In the genomic region with DNA sequence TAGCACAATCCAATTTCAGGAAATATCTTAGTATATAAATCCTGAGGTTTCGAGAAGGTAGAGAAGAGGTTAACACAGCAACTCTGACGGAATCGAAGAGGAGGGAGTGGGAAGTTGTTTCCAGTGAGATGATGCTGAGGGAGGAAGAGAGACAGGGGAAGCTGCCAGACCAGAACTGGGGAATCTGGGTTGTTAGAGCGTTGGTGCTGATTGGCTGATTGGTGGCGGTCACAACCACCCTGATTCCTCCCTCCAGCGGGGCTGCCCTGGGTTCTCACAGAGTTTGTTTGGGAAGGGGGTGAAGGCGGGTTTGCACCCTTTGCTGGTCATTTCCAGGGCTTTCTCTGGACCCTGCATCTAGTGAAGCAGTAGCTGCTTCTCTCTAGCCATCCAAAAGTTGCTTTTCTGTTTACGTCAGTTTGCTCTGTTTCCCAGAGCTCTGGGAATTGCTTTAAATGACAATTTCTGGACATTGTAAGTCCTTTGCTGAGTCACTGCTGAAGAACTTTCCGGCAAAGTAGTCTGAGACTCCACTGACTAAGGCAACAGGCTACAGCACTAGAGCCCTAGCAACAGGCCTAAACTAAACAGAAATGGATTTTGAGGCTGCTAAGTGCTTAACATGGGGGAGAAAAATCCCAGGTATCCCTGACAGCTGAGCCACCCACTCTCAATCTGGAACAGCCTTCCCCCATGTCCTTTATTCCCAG, we compare ENCODE assay signal across 9 cellular contexts.
DNase-seq lines count a peak whose midpoint lies in the region; ATAC-seq and TF ChIP-seq lines count a peak whose summit lies in the region.
"Had no signal": no experiment of that assay in that cellular context is flagged by ENCODE, and none has a peak within 500 bp of the region (broad histone marks: within the 10 kb centered on the region; RNA-seq: fewer than 3 reads in every experiment).

No MANE protein-coding gene starts in this region.

- peak overlapping the region; percentile 99 for H3K27ac Mint-ChIP-seq in HFFc6
- no peak overlapping the region for H3K27ac Mint-ChIP-seq in CD8-positive, alpha-beta T cell
- H3K27ac Mint-ChIP-seq: T-helper 1 cell treated with Interleukin-12 subunit alpha and Interleukin-12 subunit beta and Interleukin-4 antibody, amounts not matched to agents 30 μg/mL and 1 μg/mL, for 36 hours had no signal

- peaks cover 34% of the 10 kb centered on the region for H3K4me1 Mint-ChIP-seq in HFFc6 (ENCODE audit: low read depth)
- H3K4me1 Mint-ChIP-seq in CD8-positive, alpha-beta T cell (ENCODE audit: low read depth), result no peaks in the 10 kb centered on the region

- CTCF ChIA-PET in CD8-positive, alpha-beta T cell (lab: Charles Lee), result interaction anchor here (2.5 to 2.7 kb wide), 2 partner anchors 63 to 161 kb away, joined by 9 to 16 read pairs; no protein-coding TSS in a partner anchor

- no peaks in the 10 kb centered on the region for H3K36me3 Mint-ChIP-seq in HFFc6 (ENCODE audit: low read depth)
- H3K36me3 Mint-ChIP-seq in CD8-positive, alpha-beta T cell, result no peaks in the 10 kb centered on the region

- POLR2A ChIA-PET in CD8-positive, alpha-beta T cell (lab: Charles Lee), result no interaction called here

- H3K9ac ChIP-seq in subcutaneous abdominal adipose tissue (ENCODE audit: low read length in 5 of 5), result no peak overlapping the region

- intact Hi-C loops in CD8-positive, alpha-beta T cell (cut with DNase I, micrococcal nuclease), result no loop called here

- no peak for ATAC-seq in HG02678 (IDR thresholded peaks at IDR 0.05; ENCODE audit: unreplicated experiment)
- no peak for ATAC-seq in GM18519 (IDR thresholded peaks at IDR 0.05; ENCODE audit: low FRiP score, unreplicated experiment)
- ATAC-seq in HG03442 (IDR thresholded peaks at IDR 0.05; ENCODE audit: unreplicated experiment), result no peak
- ATAC-seq in CD8-positive, alpha-beta T cell, result no peak

- DNase-seq in HFFc6 (peak; percentile 97), dedifferentiated amniotic fluid mesenchymal stem cell (ENCODE audit: extremely low spot score) (peak; percentile 96)
- DNase-seq in CD8-positive, alpha-beta T cell, result no peak

- no peaks in the 10 kb centered on the region for H3K9me3 Mint-ChIP-seq in HFFc6
- H3K9me3 Mint-ChIP-seq in CD8-positive, alpha-beta T cell, result no peaks in the 10 kb centered on the region
- H3K9me3 Mint-ChIP-seq: T-helper 1 cell treated with Interleukin-12 subunit alpha and Interleukin-12 subunit beta and Interleukin-4 antibody, amounts not matched to agents 30 μg/mL and 1 μg/mL, for 36 hours had no signal

- peak overlapping the region in 4 of 5 donors; percentile 34 to 46 (median 40) for H3K4me3 ChIP-seq in subcutaneous abdominal adipose tissue (ENCODE audit: low read depth in 1 of 5, low read length in 5 of 5)
- H3K4me3 ChIP-seq in CD8-positive, alpha-beta T cell (ENCODE audit: low read depth, low read length), result no peak overlapping the region

- no peak for TF ChIP-seq CTCF in HFFc6 (IDR thresholded peaks at IDR 0.05)
- TF ChIP-seq CTCF in CD8-positive, alpha-beta T cell (IDR thresholded peaks at IDR 0.05), result no peak

- peaks cover 3% of the 10 kb centered on the region for H3K27me3 Mint-ChIP-seq in HFFc6 (ENCODE audit: insufficient read depth)
- peaks cover 7% of the 10 kb centered on the region for H3K27me3 Mint-ChIP-seq in CD8-positive, alpha-beta T cell (ENCODE audit: low read depth)

- peak overlapping the region; percentile 58; the same call in 1 of the 2 replicates for H3K4me3 Mint-ChIP-seq in HFFc6
- H3K4me3 Mint-ChIP-seq in CD8-positive, alpha-beta T cell, result no peak overlapping the region
- H3K4me3 Mint-ChIP-seq: T-helper 1 cell treated with Interleukin-12 subunit alpha and Interleukin-12 subunit beta and Interleukin-4 antibody, amounts not matched to agents 30 μg/mL and 1 μg/mL, for 36 hours had no signal

- H3K27ac ChIP-seq in layer of hippocampus (ENCODE audit: low read depth, low read length), result peak overlapping the region; percentile 66
- H3K27ac ChIP-seq in subcutaneous abdominal adipose tissue (ENCODE audit: low read depth, low read length), result peak overlapping the region; percentile 71
- no peak overlapping the region for H3K27ac ChIP-seq in CD8-positive, alpha-beta T cell (ENCODE audit: low read depth, low read length)

- peaks cover 0 to 10% (median 9%) of the 10 kb centered on the region in 5 donors for H3K4me1 ChIP-seq in subcutaneous abdominal adipose tissue (ENCODE audit: control insufficient read depth in 5 of 5, insufficient read depth in 5 of 5, low read length in 5 of 5)
- no peaks in the 10 kb centered on the region for H3K4me1 ChIP-seq in CD8-positive, alpha-beta T cell (ENCODE audit: insufficient read depth, low read length)

- H3K27me3 ChIP-seq in layer of hippocampus (ENCODE audit: control insufficient read depth, insufficient read depth, low read length), result no peaks in the 10 kb centered on the region
- peaks cover 0 to 5% (median 0%) of the 10 kb centered on the region in 5 donors for H3K27me3 ChIP-seq in subcutaneous abdominal adipose tissue (ENCODE audit: control insufficient read depth in 5 of 5, insufficient read depth in 4 of 5, low read length in 5 of 5)
- no peaks in the 10 kb centered on the region for H3K27me3 ChIP-seq in CD8-positive, alpha-beta T cell (ENCODE audit: insufficient read depth, low read length)

- H3K36me3 ChIP-seq in subcutaneous abdominal adipose tissue (ENCODE audit: control insufficient read depth in 5 of 5, insufficient read depth in 5 of 5, low read length in 5 of 5), result no peaks in the 10 kb centered on the region
- H3K36me3 ChIP-seq in CD8-positive, alpha-beta T cell (ENCODE audit: insufficient read depth, low read length), result no peaks in the 10 kb centered on the region

- H3K9me3 ChIP-seq in subcutaneous abdominal adipose tissue (ENCODE audit: control insufficient read depth in 5 of 5, low read length in 5 of 5), result no peaks in the 10 kb centered on the region
- no peaks in the 10 kb centered on the region for H3K9me3 ChIP-seq in CD8-positive, alpha-beta T cell (ENCODE audit: low read length)

Comparison
In these comparisons a context has a peak if more than half of its experiments do, and no peak if none do; other contexts are left out.
1. DNase-seq: peak in HFFc6 (single experiment) and dedifferentiated amniotic fluid mesenchymal stem cell (single experiment); none in CD8-positive, alpha-beta T cell (0 of 7).